Comparison of ENCODE assay signal across 3 cellular contexts in the genomic region with DNA sequence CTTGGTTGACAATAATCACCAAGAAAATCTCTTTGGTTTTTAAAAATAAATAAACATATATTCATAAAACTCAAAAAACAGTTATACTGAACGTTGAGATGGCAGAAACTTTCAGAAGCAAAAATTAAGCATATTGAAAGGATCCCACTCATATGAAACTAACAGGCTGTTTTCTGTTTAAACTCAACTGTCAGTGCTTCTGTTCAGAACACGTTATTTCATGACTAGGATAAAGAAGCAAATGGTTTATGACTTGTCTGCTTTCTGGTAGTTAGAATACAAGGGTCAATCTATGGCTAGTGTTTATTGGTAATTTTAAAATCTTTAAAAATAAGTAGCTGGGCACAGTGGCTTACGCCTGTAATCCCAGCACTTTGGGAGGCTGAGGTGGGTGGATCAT.
A peak's percentile ranks its signal among the peaks of the same experiment; 100 is the strongest.
TF ChIP-seq lines count a peak whose summit lies in the region.

No MANE protein-coding gene starts in this region.

TF ChIP-seq in GM12891, 5 proteins besides CTCF, POLR2A, EP300 and RAD21:
- TF ChIP-seq POU2F2 (IDR thresholded peaks at IDR 0.05; ENCODE audit: low read depth, low read length) (no peak), POLR2AphosphoS5 (IDR thresholded peaks at IDR 0.05; ENCODE audit: low read depth, low read length) (no peak), PAX5 (IDR thresholded peaks at IDR 0.05; ENCODE audit: insufficient read depth, low read length, severe bottlenecking) (no peak), SPI1 (IDR thresholded peaks at IDR 0.05; ENCODE audit: low read depth, low read length) (no peak), TAF1 (IDR thresholded peaks at IDR 0.05; ENCODE audit: low read depth, low read length) (no peak)

TF ChIP-seq in GM12878, 131 proteins besides CTCF, POLR2A, EP300 and RAD21:
- TF ChIP-seq NFIC (IDR thresholded peaks at IDR 0.05; ENCODE audit: low read depth, low read length): peak; percentile 16; the same call in 1 of the 2 replicates
- TF ChIP-seq, protein P1, sequence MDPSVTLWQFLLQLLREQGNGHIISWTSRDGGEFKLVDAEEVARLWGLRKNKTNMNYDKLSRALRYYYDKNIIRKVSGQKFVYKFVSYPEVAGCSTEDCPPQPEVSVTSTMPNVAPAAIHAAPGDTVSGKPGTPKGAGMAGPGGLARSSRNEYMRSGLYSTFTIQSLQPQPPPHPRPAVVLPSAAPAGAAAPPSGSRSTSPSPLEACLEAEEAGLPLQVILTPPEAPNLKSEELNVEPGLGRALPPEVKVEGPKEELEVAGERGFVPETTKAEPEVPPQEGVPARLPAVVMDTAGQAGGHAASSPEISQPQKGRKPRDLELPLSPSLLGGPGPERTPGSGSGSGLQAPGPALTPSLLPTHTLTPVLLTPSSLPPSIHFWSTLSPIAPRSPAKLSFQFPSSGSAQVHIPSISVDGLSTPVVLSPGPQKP (IDR thresholded peaks at IDR 0.05; ENCODE audit: low read depth, low read length): no peak
- no peak for TF ChIP-seq RB1 (IDR thresholded peaks at IDR 0.05; ENCODE audit: borderline replicate concordance)
- TF ChIP-seq SMARCA5 (IDR thresholded peaks at IDR 0.05): no peak
TF ChIP-seq in GM12878: peak in this region for 1.

TF ChIP-seq in HepG2, 621 proteins besides CTCF, POLR2A, EP300 and RAD21:
- TF ChIP-seq ZNF790 (CRISPR knock-in tag; IDR thresholded peaks at IDR 0.05; ENCODE audit: borderline replicate concordance): no peak
- TF ChIP-seq ZNF879 (CRISPR knock-in tag; IDR thresholded peaks at IDR 0.05): no peak
- TF ChIP-seq, protein P2, sequence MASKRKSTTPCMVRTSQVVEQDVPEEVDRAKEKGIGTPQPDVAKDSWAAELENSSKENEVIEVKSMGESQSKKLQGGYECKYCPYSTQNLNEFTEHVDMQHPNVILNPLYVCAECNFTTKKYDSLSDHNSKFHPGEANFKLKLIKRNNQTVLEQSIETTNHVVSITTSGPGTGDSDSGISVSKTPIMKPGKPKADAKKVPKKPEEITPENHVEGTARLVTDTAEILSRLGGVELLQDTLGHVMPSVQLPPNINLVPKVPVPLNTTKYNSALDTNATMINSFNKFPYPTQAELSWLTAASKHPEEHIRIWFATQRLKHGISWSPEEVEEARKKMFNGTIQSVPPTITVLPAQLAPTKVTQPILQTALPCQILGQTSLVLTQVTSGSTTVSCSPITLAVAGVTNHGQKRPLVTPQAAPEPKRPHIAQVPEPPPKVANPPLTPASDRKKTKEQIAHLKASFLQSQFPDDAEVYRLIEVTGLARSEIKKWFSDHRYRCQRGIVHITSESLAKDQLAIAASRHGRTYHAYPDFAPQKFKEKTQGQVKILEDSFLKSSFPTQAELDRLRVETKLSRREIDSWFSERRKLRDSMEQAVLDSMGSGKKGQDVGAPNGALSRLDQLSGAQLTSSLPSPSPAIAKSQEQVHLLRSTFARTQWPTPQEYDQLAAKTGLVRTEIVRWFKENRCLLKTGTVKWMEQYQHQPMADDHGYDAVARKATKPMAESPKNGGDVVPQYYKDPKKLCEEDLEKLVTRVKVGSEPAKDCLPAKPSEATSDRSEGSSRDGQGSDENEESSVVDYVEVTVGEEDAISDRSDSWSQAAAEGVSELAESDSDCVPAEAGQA (IDR thresholded peaks at IDR 0.05; ENCODE audit: low read depth): no peak
- TF ChIP-seq, protein P2 (CRISPR knock-in tag; IDR thresholded peaks at IDR 0.05; ENCODE audit: borderline replicate concordance): no peak
- no peak for TF ChIP-seq ZC3H13 (CRISPR knock-in tag; IDR thresholded peaks at IDR 0.05)
- TF ChIP-seq, protein P3, sequence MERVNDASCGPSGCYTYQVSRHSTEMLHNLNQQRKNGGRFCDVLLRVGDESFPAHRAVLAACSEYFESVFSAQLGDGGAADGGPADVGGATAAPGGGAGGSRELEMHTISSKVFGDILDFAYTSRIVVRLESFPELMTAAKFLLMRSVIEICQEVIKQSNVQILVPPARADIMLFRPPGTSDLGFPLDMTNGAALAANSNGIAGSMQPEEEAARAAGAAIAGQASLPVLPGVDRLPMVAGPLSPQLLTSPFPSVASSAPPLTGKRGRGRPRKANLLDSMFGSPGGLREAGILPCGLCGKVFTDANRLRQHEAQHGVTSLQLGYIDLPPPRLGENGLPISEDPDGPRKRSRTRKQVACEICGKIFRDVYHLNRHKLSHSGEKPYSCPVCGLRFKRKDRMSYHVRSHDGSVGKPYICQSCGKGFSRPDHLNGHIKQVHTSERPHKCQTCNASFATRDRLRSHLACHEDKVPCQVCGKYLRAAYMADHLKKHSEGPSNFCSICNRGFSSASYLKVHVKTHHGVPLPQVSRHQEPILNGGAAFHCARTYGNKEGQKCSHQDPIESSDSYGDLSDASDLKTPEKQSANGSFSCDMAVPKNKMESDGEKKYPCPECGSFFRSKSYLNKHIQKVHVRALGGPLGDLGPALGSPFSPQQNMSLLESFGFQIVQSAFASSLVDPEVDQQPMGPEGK (CRISPR knock-in tag; IDR thresholded peaks at IDR 0.05): no peak
- TF ChIP-seq, protein P4, sequence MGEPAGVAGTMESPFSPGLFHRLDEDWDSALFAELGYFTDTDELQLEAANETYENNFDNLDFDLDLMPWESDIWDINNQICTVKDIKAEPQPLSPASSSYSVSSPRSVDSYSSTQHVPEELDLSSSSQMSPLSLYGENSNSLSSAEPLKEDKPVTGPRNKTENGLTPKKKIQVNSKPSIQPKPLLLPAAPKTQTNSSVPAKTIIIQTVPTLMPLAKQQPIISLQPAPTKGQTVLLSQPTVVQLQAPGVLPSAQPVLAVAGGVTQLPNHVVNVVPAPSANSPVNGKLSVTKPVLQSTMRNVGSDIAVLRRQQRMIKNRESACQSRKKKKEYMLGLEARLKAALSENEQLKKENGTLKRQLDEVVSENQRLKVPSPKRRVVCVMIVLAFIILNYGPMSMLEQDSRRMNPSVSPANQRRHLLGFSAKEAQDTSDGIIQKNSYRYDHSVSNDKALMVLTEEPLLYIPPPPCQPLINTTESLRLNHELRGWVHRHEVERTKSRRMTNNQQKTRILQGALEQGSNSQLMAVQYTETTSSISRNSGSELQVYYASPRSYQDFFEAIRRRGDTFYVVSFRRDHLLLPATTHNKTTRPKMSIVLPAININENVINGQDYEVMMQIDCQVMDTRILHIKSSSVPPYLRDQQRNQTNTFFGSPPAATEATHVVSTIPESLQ (CRISPR knock-in tag; conservative IDR thresholded peaks at IDR 0.05): no peak
- TF ChIP-seq ZEB1 (IDR thresholded peaks at IDR 0.05; ENCODE audit: insufficient replicate concordance, low read depth): no peak
- no peak for TF ChIP-seq SIX1 (CRISPR knock-in tag; IDR thresholded peaks at IDR 0.05; ENCODE audit: borderline replicate concordance)
- no peak for TF ChIP-seq GATAD2A (CRISPR knock-in tag; IDR thresholded peaks at IDR 0.05)
- TF ChIP-seq ZNF446 (CRISPR knock-in tag; IDR thresholded peaks at IDR 0.05): no peak
